In the genomic region with DNA sequence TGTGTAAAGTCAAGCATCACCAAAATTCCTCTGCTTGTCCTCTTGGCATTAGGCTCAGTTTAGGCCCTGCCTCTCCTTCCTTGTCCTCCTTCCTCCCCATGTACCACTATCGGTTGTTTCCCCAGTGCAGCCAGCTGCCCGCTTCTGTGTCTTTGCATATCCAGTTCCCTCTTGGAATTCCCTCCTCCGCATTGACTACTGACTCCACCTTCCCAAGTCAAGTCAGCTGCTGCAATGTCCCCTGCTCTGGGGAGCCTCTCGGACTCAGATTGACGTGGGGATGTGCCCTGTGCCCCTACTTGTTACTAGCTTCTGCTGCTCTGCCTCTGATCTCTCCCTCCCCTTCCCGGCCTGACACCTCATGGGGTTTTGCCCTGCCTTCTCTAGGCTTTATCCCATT, we compare ENCODE assay signal across 17 cellular contexts. TPM values are rescaled to one million over a fixed set of nuclear protein-coding genes. Genes with fewer than 3 reads are reported as not detected.
DNase-seq lines count a peak whose midpoint lies in the region; ATAC-seq and TF ChIP-seq lines count a peak whose summit lies in the region.
"Had no signal": no experiment of that assay in that cellular context is flagged by ENCODE, and none has a peak within 500 bp of the region (broad histone marks: within the 10 kb centered on the region; RNA-seq: fewer than 3 reads in every experiment).

No MANE protein-coding gene starts in this region.

- TF ChIP-seq CTCF in IMR-90 (conservative IDR thresholded peaks at IDR 0.05; ENCODE audit: low read depth, low read length), result no peak
- no peak for TF ChIP-seq CTCF in coronary artery (IDR thresholded peaks at IDR 0.05)
- TF ChIP-seq CTCF in nephron (IDR thresholded peaks at IDR 0.05; ENCODE audit: unreplicated experiment in 3 of 3), result no peak
- no peak for TF ChIP-seq CTCF in type B pancreatic cell (conservative IDR thresholded peaks at IDR 0.05)

- H2AFZ ChIP-seq in IMR-90 (replicated peaks; ENCODE audit: low read length, poor library complexity), result peak overlapping the region; percentile 54

- in situ Hi-C loops in IMR-90 (cut with MboI; ENCODE audit: low sequenced_read_pairs), result loop anchor here (25.0 kb wide), 1 partner anchor 264 kb away; a partner anchor contains a TSS

- dilution Hi-C loops in IMR-90 (cut with HindIII; ENCODE audit: low sequenced_read_pairs, unreplicated experiment), result no loop called here

- no peak overlapping the region for H2BK5ac ChIP-seq in IMR-90 (ENCODE audit: low read depth, low read length, poor library complexity, severe bottlenecking)

- no peak overlapping the region; the same call in 1 of the 2 replicates for H4K5ac ChIP-seq in IMR-90 (ENCODE audit: low read depth, low read length)

- H3K36me3 Mint-ChIP-seq in nephron (ENCODE audit: low read depth), result no peaks in the 10 kb centered on the region
- H3K36me3 Mint-ChIP-seq in type B pancreatic cell, result peaks cover 9% of the 10 kb centered on the region
- H3K36me3 Mint-ChIP-seq: activated CD8-positive, alpha-beta memory T cell treated with anti-CD3 and anti-CD28 coated beads, Interleukin-2, amount 10 ng/mL, durations not matched to agents 7 days and 5 days; naive thymus-derived CD8-positive, alpha-beta T cell had no signal

- peaks cover 2 to 21% of the 10 kb centered on the region in 2 experiments; a peak in 2 of 4 replicates for H3K79me1 ChIP-seq in IMR-90 (ENCODE audit: low read depth in 1 of 2, low read length in 2 of 2)

- no peak overlapping the region for H2BK20ac ChIP-seq in IMR-90 (ENCODE audit: low read depth, low read length)

- no peak overlapping the region for H3K56ac ChIP-seq in IMR-90 (ENCODE audit: extremely low read depth, insufficient read depth, low read length)

- no peak overlapping the region for H3K4me3 ChIP-seq in IMR-90 (ENCODE audit: insufficient read depth, low read depth, low read length)
- H3K4me3 ChIP-seq in coronary artery, result no peak overlapping the region
- H3K4me3 ChIP-seq: left lung had no signal

- no peak overlapping the region for H3K9ac ChIP-seq in IMR-90 (ENCODE audit: low read depth, low read length)

- TF ChIP-seq POLR2A in IMR-90 (IDR thresholded peaks at IDR 0.05; ENCODE audit: low read depth, low read length), result no peak

- WGBS in IMR-90 (ENCODE audit: extremely low coverage in 2 of 2, insufficient read length in 1 of 2), 2 experiments, result 74% methylated on average over 6 of the region's 6 CpGs; no CpG with 5 or more reads in 1 of the 2 experiments

- H3K4me2 ChIP-seq in IMR-90 (ENCODE audit: low read depth, low read length), result no peak overlapping the region

- H2AK5ac ChIP-seq in IMR-90 (ENCODE audit: low read depth, low read length), result peak overlapping the region; percentile 23; the same call in 1 of the 2 replicates

- H3K9me3 Mint-ChIP-seq in nephron (no peaks in the 10 kb centered on the region), type B pancreatic cell (no peaks in the 10 kb centered on the region)
- H3K9me3 Mint-ChIP-seq: naive thymus-derived CD8-positive, alpha-beta T cell had no signal

- no peaks in the 10 kb centered on the region; the same call in 1 of the 2 replicates for H3K27me3 ChIP-seq in IMR-90 (ENCODE audit: control insufficient read depth, insufficient read depth, low read length)

- intact Hi-C loops in IMR-90 (cut with micrococcal nuclease), result loop anchor here (5.0 kb wide), 1 partner anchor 269 kb away; no protein-coding TSS in a partner anchor

- H3K18ac ChIP-seq in IMR-90 (ENCODE audit: low read depth, low read length), result no peak overlapping the region

- peak overlapping the region; percentile 2 to 65 (median 12) for H3K27ac Mint-ChIP-seq in nephron
- H3K27ac Mint-ChIP-seq in type B pancreatic cell, result peak overlapping the region; percentile 98
- H3K27ac Mint-ChIP-seq: activated CD8-positive, alpha-beta memory T cell treated with anti-CD3 and anti-CD28 coated beads, Interleukin-2, amount 10 ng/mL, durations not matched to agents 7 days and 5 days had no signal

- H4K8ac ChIP-seq in IMR-90 (ENCODE audit: low read depth in 2 of 2, low read length in 2 of 2), result peak overlapping the region in 1 of 2 experiments; percentile 73; a peak in 1 of 4 replicates

- no TSS peak for BruUV-seq in IMR-90 (replicated peaks; lab: Mats Ljungman, UMichigan)

- TF ChIP-seq RAD21 in IMR-90 (IDR thresholded peaks at IDR 0.05; ENCODE audit: low read length), result no peak

- H4K91ac ChIP-seq in IMR-90 (ENCODE audit: insufficient read depth, low read depth, low read length), result peak overlapping the region; percentile 28; the same call in 1 of the 2 replicates

- POLR2A ChIA-PET in IMR-90 (lab: Charles Lee; ENCODE audit: unreplicated experiment), result no interaction called here

- H3K9me1 ChIP-seq in IMR-90 (ENCODE audit: insufficient read depth, low read length), result peaks cover 15% of the 10 kb centered on the region

- H4K20me1 ChIP-seq in IMR-90 (ENCODE audit: insufficient read depth, low read length), result peaks cover 10% of the 10 kb centered on the region; the same call in 1 of the 2 replicates

- H3K4me3 Mint-ChIP-seq in nephron (peak overlapping the region; percentile 14 to 59 (median 42)), type B pancreatic cell (peak overlapping the region; percentile 57)
- H3K4me3 Mint-ChIP-seq: activated CD8-positive, alpha-beta memory T cell treated with anti-CD3 and anti-CD28 coated beads, Interleukin-2, amount 10 ng/mL, durations not matched to agents 7 days and 5 days had no signal

- ATAC-seq in IMR-90 (ENCODE audit: low read depth) (no peak), HG02610 (IDR thresholded peaks at IDR 0.05; ENCODE audit: unreplicated experiment) (no peak)
- ATAC-seq: activated CD8-positive, alpha-beta memory T cell treated with anti-CD3 and anti-CD28 coated beads, Interleukin-2, amount 10 ng/mL, durations not matched to agents 7 days and 5 days; HCT116; left lung; naive thymus-derived CD8-positive, alpha-beta T cell; right cardiac atrium had no signal

- H3K36me3 ChIP-seq in IMR-90 (ENCODE audit: control insufficient read depth, insufficient read depth, low read length), result no peaks in the 10 kb centered on the region
- H3K36me3 ChIP-seq: left lung had no signal

- H3K4me1 Mint-ChIP-seq in nephron (peaks cover 67% of the 10 kb centered on the region), type B pancreatic cell (ENCODE audit: unreplicated experiment) (peaks cover 34% of the 10 kb centered on the region)

- 0 out of 2 replicates have a peak overlapping the region, but pooled peaks have one; percentile 54 for H3K14ac ChIP-seq in IMR-90 (replicated peaks; ENCODE audit: low read depth, low read length)

- H2BK120ac ChIP-seq in IMR-90 (ENCODE audit: low read depth, low read length), result peak overlapping the region; percentile 32; the same call in 1 of the 2 replicates

- peak overlapping the region; percentile 68 for H2AK9ac ChIP-seq in IMR-90 (replicated peaks; ENCODE audit: low read depth, low read length, poor library complexity)

- H3K27me3 Mint-ChIP-seq in nephron (ENCODE audit: low read depth), result peaks cover 66% of the 10 kb centered on the region
- peaks cover 56% of the 10 kb centered on the region for H3K27me3 Mint-ChIP-seq in type B pancreatic cell

- no peak overlapping the region for H3K27ac ChIP-seq in IMR-90 (ENCODE audit: insufficient read depth, low read length)
- H3K27ac ChIP-seq in coronary artery, result peak overlapping the region; percentile 95 to 99

- no peaks in the 10 kb centered on the region for H3K9me3 ChIP-seq in IMR-90 (ENCODE audit: control insufficient read depth, insufficient read depth, low read length)
- H3K9me3 ChIP-seq: left lung had no signal

- CTCF ChIA-PET in IMR-90 (lab: Yijun Ruan, JAX), result interaction anchor here (1.6 kb wide), 1 partner anchor 81 kb away, joined by 4 read pairs; no protein-coding TSS in a partner anchor

- H3K4ac ChIP-seq in IMR-90 (ENCODE audit: low read depth, low read length), result peak overlapping the region; percentile 49

- no peak overlapping the region for H3K23ac ChIP-seq in IMR-90 (ENCODE audit: low read depth, low read length)

- H2BK15ac ChIP-seq in IMR-90 (ENCODE audit: low read depth, low read length), result peak overlapping the region; percentile 20; the same call in 1 of the 3 replicates

- DNase-seq in IMR-90 (no peak), coronary artery (ENCODE audit: low spot score) (no peak), type B pancreatic cell (ENCODE audit: extremely low spot score, unreplicated experiment) (no peak), NCI-H345 (lab: John Stamatoyannopoulos, UW) (no peak), foreskin melanocyte (no peak)
- DNase-seq: activated CD8-positive, alpha-beta memory T cell treated with anti-CD3 and anti-CD28 coated beads, Interleukin-2, amount 10 ng/mL, durations not matched to agents 7 days and 5 days; activated effector memory CD4-positive, alpha-beta T cell treated with anti-CD3 and anti-CD28 coated beads, Interleukin-2, amount 50 U/mL, for 16 hours; anterior cingulate cortex; Karpas-422; naive thymus-derived CD8-positive, alpha-beta T cell; NCI-H69; stimulated activated CD4-positive, alpha-beta T cell treated with anti-CD3 and anti-CD28 coated beads, Interleukin-4, amount 100 ng/mL, for 4 hours had no signal

- H3K4me1 ChIP-seq in IMR-90 (ENCODE audit: control insufficient read depth, insufficient read depth, low read length), result peaks cover 19% of the 10 kb centered on the region

TF ChIP-seq in IMR-90, 13 proteins besides CTCF, POLR2A, EP300 and RAD21 (continues in another document):
- no peak for TF ChIP-seq BHLHE40 (IDR thresholded peaks at IDR 0.05; ENCODE audit: low read depth, low read length)
- TF ChIP-seq, protein P1, sequence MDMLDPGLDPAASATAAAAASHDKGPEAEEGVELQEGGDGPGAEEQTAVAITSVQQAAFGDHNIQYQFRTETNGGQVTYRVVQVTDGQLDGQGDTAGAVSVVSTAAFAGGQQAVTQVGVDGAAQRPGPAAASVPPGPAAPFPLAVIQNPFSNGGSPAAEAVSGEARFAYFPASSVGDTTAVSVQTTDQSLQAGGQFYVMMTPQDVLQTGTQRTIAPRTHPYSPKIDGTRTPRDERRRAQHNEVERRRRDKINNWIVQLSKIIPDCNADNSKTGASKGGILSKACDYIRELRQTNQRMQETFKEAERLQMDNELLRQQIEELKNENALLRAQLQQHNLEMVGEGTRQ (IDR thresholded peaks at IDR 0.05; ENCODE audit: low read depth, low read length), result no peak
- no peak for TF ChIP-seq MAZ (IDR thresholded peaks at IDR 0.05; ENCODE audit: borderline replicate concordance, low read depth, low read length)
- no peak for TF ChIP-seq CEBPB (IDR thresholded peaks at IDR 0.05; ENCODE audit: low read depth, low read length)
- TF ChIP-seq NFE2L2 (IDR thresholded peaks at IDR 0.05; ENCODE audit: low read depth, low read length), result no peak

RNA-seq across cellular contexts. Expression of a gene that starts 2.2 kb away (rescaled TPM):
- total RNA-seq in IMR-90 (2012; rRNA removed), result 48.8 and 70.0 TPM in 2 replicates
- 69.1 and 70.9 TPM in 2 replicates for polyA plus RNA-seq in IMR-90 (2012; rRNA removed)
- polyA plus RNA-seq in IMR-90 (2012; cell fraction: cytosol; rRNA removed), result 50.1 and 55.3 TPM in 2 replicates
- 19.2 and 35.5 TPM in 2 replicates for polyA plus RNA-seq in IMR-90 (2012; cell fraction: nucleus; rRNA removed; ENCODE audit: low replicate concordance)
- total RNA-seq in type B pancreatic cell (ENCODE audit: low replicate concordance), result 120 and 807 TPM in 2 replicates
